ENCODE assay signal across 16 cellular contexts in genomic region chr1:220824031-220824989, GRCh38. TPM values are rescaled to one million over a fixed set of nuclear protein-coding genes. Genes with fewer than 3 reads are reported as not detected.
"Had no signal": no experiment of that assay in that cellular context is flagged by ENCODE, and none has a peak within 500 bp of the region (broad histone marks: within the 10 kb centered on the region; RNA-seq: fewer than 3 reads in every experiment).

No MANE protein-coding gene starts in this region.

- H3K4me3 Mint-ChIP-seq: activated CD4-positive, alpha-beta memory T cell treated with anti-CD3 and anti-CD28 coated beads, Interleukin-2, amount 10 ng/mL, durations not matched to agents 7 days and 5 days; activated naive CD8-positive, alpha-beta T cell treated with anti-CD3 and anti-CD28 coated beads for 36 hours; activated T-cell treated with anti-CD3 and anti-CD28 coated beads, Interleukin-2, amount 50 U/mL, for 72 hours; naive B cell had no signal

- H3K36me3 Mint-ChIP-seq: activated naive CD8-positive, alpha-beta T cell treated with anti-CD3 and anti-CD28 coated beads for 36 hours; naive B cell had no signal

- H3K9me3 ChIP-seq: lower lobe of right lung, suprapubic skin, upper lobe of right lung had no signal

- ATAC-seq: activated T-cell treated with anti-CD3 and anti-CD28 coated beads, Interleukin-2, amount 50 U/mL, for 72 hours; heart right ventricle; lower lobe of right lung; stimulated activated naive CD8-positive, alpha-beta T cell treated with anti-CD3 and anti-CD28 coated beads, Interleukin-15, Interleukin-2, amounts not matched to agents 100 U/mL and 50 U/mL, for 24 hours; upper lobe of right lung had no signal

- H3K27ac ChIP-seq: heart right ventricle, lower lobe of right lung, suprapubic skin, upper lobe of right lung had no signal

- FAIRE-seq: frontal cortex, keratinocyte had no signal

- H3K4me3 ChIP-seq: heart right ventricle, lower lobe of right lung, suprapubic skin, upper lobe of right lung had no signal

- H3K4me1 Mint-ChIP-seq: activated CD4-positive, alpha-beta memory T cell treated with anti-CD3 and anti-CD28 coated beads, Interleukin-2, amount 10 ng/mL, durations not matched to agents 7 days and 5 days; activated naive CD8-positive, alpha-beta T cell treated with anti-CD3 and anti-CD28 coated beads for 36 hours; naive B cell had no signal

- H3K27me3 ChIP-seq: heart right ventricle, suprapubic skin, upper lobe of right lung had no signal

- H3K9me3 Mint-ChIP-seq: activated CD4-positive, alpha-beta memory T cell treated with anti-CD3 and anti-CD28 coated beads, Interleukin-2, amount 10 ng/mL, durations not matched to agents 7 days and 5 days; activated naive CD8-positive, alpha-beta T cell treated with anti-CD3 and anti-CD28 coated beads for 36 hours; activated T-cell treated with anti-CD3 and anti-CD28 coated beads, Interleukin-2, amount 50 U/mL, for 72 hours had no signal

- DNase-seq: activated CD4-positive, alpha-beta memory T cell treated with anti-CD3 and anti-CD28 coated beads, Interleukin-2, amount 10 ng/mL, durations not matched to agents 7 days and 5 days; activated CD4-positive, CD25-positive, alpha-beta regulatory T cell treated with anti-CD3 and anti-CD28 coated beads, Interleukin-2, amount 50 U/mL, for 72 hours; activated gamma-delta T cell treated with Interleukin-2 at 50 U/mL for 16 hours; activated naive CD8-positive, alpha-beta T cell treated with anti-CD3 and anti-CD28 coated beads for 36 hours; activated T-cell treated with anti-CD3 and anti-CD28 coated beads, Interleukin-2, amount 50 U/mL, for 72 hours; anterior cingulate cortex; heart right ventricle; lower lobe of right lung; naive B cell; stimulated activated CD4-positive, alpha-beta T cell treated with anti-CD3 and anti-CD28 coated beads, Interleukin-2, amount 100 ng/mL, for 48 hours; stimulated activated CD8-positive, alpha-beta memory T cell treated with anti-CD3 and anti-CD28 coated beads, Interleukin-4, amount 100 ng/mL, for 48 hours; stimulated activated naive CD8-positive, alpha-beta T cell treated with anti-CD3 and anti-CD28 coated beads, Interleukin-15, Interleukin-2, amounts not matched to agents 100 U/mL and 50 U/mL, for 24 hours; upper lobe of right lung had no signal

- H3K4me1 ChIP-seq: suprapubic skin had no signal

- H3K27ac Mint-ChIP-seq: activated CD4-positive, alpha-beta memory T cell treated with anti-CD3 and anti-CD28 coated beads, Interleukin-2, amount 10 ng/mL, durations not matched to agents 7 days and 5 days; activated naive CD8-positive, alpha-beta T cell treated with anti-CD3 and anti-CD28 coated beads for 36 hours; activated T-cell treated with anti-CD3 and anti-CD28 coated beads, Interleukin-2, amount 50 U/mL, for 72 hours; naive B cell had no signal

- H3K36me3 ChIP-seq: heart right ventricle, lower lobe of right lung, suprapubic skin, upper lobe of right lung had no signal

RNA-seq across cellular contexts. Expression of gene MTARC1, which starts 37.6 kb away (rescaled TPM):
- total RNA-seq: activated CD4-positive, alpha-beta memory T cell treated with anti-CD3 and anti-CD28 coated beads, Interleukin-2, amount 10 ng/mL, durations not matched to agents 7 days and 5 days; activated T-cell treated with anti-CD3 and anti-CD28 coated beads, Interleukin-2, amount 50 U/mL, for 72 hours had no signal

RNA-seq across cellular contexts. Expression of gene HLX, which starts 54.9 kb away (rescaled TPM):
- total RNA-seq: activated naive CD8-positive, alpha-beta T cell treated with anti-CD3 and anti-CD28 coated beads for 36 hours had no signal
- polyA plus RNA-seq: keratinocyte had no signal
